Comparison of ENCODE assay signal across 9 cellular contexts in genomic region chr1:2233468-2233867, GRCh38. TPM values are rescaled to one million over a fixed set of nuclear protein-coding genes. Genes with fewer than 3 reads are reported as not detected.
DNase-seq lines count a peak whose midpoint lies in the region; ATAC-seq, FAIRE-seq and TF ChIP-seq lines count a peak whose summit lies in the region.
"Had no signal": no experiment of that assay in that cellular context is flagged by ENCODE, and none has a peak within 500 bp of the region (broad histone marks: within the 10 kb centered on the region; RNA-seq: fewer than 3 reads in every experiment).

No MANE protein-coding gene starts in this region.

- peaks cover 97% of the 10 kb centered on the region for H4K20me1 ChIP-seq in DND-41 (ENCODE audit: insufficient read depth, low read length)

- no peak for TF ChIP-seq POLR2A in GM12891 (IDR thresholded peaks at IDR 0.05; ENCODE audit: low read depth, low read length)
- TF ChIP-seq POLR2A in GM12892 (IDR thresholded peaks at IDR 0.05; ENCODE audit: low read depth, low read length): no peak

- H3K4me1 ChIP-seq in DND-41 (ENCODE audit: insufficient read depth, low read length): peaks cover 55% of the 10 kb centered on the region

- H3K9ac ChIP-seq in DND-41 (ENCODE audit: low read depth, low read length): no peak overlapping the region

- no peak overlapping the region for H3K27ac ChIP-seq in DND-41 (ENCODE audit: low read length)

- no peaks in the 10 kb centered on the region for H3K9me3 ChIP-seq in DND-41 (ENCODE audit: insufficient read depth, low read length, severe bottlenecking)

- no peak overlapping the region for H3K4me3 ChIP-seq in DND-41 (ENCODE audit: low read depth in 1 of 2, low read length in 2 of 2)

- H3K27me3 ChIP-seq in DND-41 (ENCODE audit: insufficient read depth, low read length, poor library complexity): peaks cover 7% of the 10 kb centered on the region

- TF ChIP-seq CTCF in DND-41 (IDR thresholded peaks at IDR 0.05; ENCODE audit: borderline replicate concordance, extremely low read depth, low read length, poor library complexity, severe bottlenecking): no peak
- TF ChIP-seq CTCF in glutamatergic neuron (IDR thresholded peaks at IDR 0.05; ENCODE audit: partially characterized antibody, unreplicated experiment): no peak

- DNase-seq in DND-41: no peak
- DNase-seq in activated T-helper 2 cell treated with anti-CD3 and anti-CD28 coated beads, Interferon-gamma antibody, Interleukin-2, Interleukin-4, amounts not matched to agents 10 μg/mL and 5 μg/mL and 100 μg/mL, durations not matched to agents 14 hours and 24 hours and 36 hours (ENCODE audit: low spot score): no peak
- DNase-seq in glutamatergic neuron: no peak
- DNase-seq in retina: peak; percentile 35
- no peak for DNase-seq in GM12891 (ENCODE audit: insufficient read length, low spot score)
- no peak for DNase-seq in GM12892 (ENCODE audit: insufficient read length)
- no peak for DNase-seq in pons (ENCODE audit: low spot score)
- DNase-seq: NCI-H146 had no signal

- H3K4me2 ChIP-seq in DND-41 (ENCODE audit: insufficient read depth, low read length): peak overlapping the region; percentile 38

- FAIRE-seq in GM12891 (lab: Jason Lieb, UNC) (no peak), GM12892 (lab: Jason Lieb, UNC) (no peak)

- H3K36me3 Mint-ChIP-seq in activated T-helper 2 cell treated with anti-CD3 and anti-CD28 coated beads, Interferon-gamma antibody, Interleukin-2, Interleukin-4, amounts not matched to agents 10 μg/mL and 5 μg/mL and 100 μg/mL, durations not matched to agents 14 hours and 24 hours and 36 hours (ENCODE audit: low read depth): peaks cover 44% of the 10 kb centered on the region
- no peaks in the 10 kb centered on the region for H3K36me3 Mint-ChIP-seq in glutamatergic neuron (ENCODE audit: unreplicated experiment)

- H3K27me3 Mint-ChIP-seq in activated T-helper 2 cell treated with anti-CD3 and anti-CD28 coated beads, Interferon-gamma antibody, Interleukin-2, Interleukin-4, amounts not matched to agents 10 μg/mL and 5 μg/mL and 100 μg/mL, durations not matched to agents 14 hours and 24 hours and 36 hours (ENCODE audit: low read depth): no peaks in the 10 kb centered on the region
- H3K27me3 Mint-ChIP-seq in glutamatergic neuron (ENCODE audit: unreplicated experiment): peaks cover 38% of the 10 kb centered on the region

- H3K4me1 Mint-ChIP-seq in activated T-helper 2 cell treated with anti-CD3 and anti-CD28 coated beads, Interferon-gamma antibody, Interleukin-2, Interleukin-4, amounts not matched to agents 10 μg/mL and 5 μg/mL and 100 μg/mL, durations not matched to agents 14 hours and 24 hours and 36 hours (ENCODE audit: low read depth): peaks cover 59% of the 10 kb centered on the region
- H3K4me1 Mint-ChIP-seq in glutamatergic neuron (ENCODE audit: low read depth, unreplicated experiment): peaks cover 41% of the 10 kb centered on the region

- peaks cover 96% of the 10 kb centered on the region for H3K79me2 ChIP-seq in DND-41 (ENCODE audit: insufficient read depth, low read length)

- ATAC-seq in DND-41 (ENCODE audit: insufficient read depth, low read depth) (no peak), HG03039 (IDR thresholded peaks at IDR 0.05; ENCODE audit: unreplicated experiment) (no peak)

- intact Hi-C loops in activated T-helper 2 cell treated with anti-CD3 and anti-CD28 coated beads, Interferon-gamma antibody, Interleukin-2, Interleukin-4, amounts not matched to agents 10 μg/mL and 5 μg/mL and 100 μg/mL, durations not matched to agents 14 hours and 24 hours and 36 hours (cut with micrococcal nuclease): loop anchor here (2.0 kb wide), 1 partner anchor 57 kb away; no protein-coding TSS in a partner anchor

- H3K4me3 Mint-ChIP-seq in activated T-helper 2 cell treated with anti-CD3 and anti-CD28 coated beads, Interferon-gamma antibody, Interleukin-2, Interleukin-4, amounts not matched to agents 10 μg/mL and 5 μg/mL and 100 μg/mL, durations not matched to agents 14 hours and 24 hours and 36 hours (ENCODE audit: low read depth): peak overlapping the region; percentile 92
- H3K4me3 Mint-ChIP-seq in glutamatergic neuron (ENCODE audit: unreplicated experiment): peak overlapping the region; percentile 99

- no peak overlapping the region for H2AFZ ChIP-seq in DND-41 (ENCODE audit: low read depth, low read length)

- no peak overlapping the region for H3K27ac Mint-ChIP-seq in activated T-helper 2 cell treated with anti-CD3 and anti-CD28 coated beads, Interferon-gamma antibody, Interleukin-2, Interleukin-4, amounts not matched to agents 10 μg/mL and 5 μg/mL and 100 μg/mL, durations not matched to agents 14 hours and 24 hours and 36 hours
- H3K27ac Mint-ChIP-seq in glutamatergic neuron (ENCODE audit: unreplicated experiment): peak overlapping the region; percentile 95

- H3K36me3 ChIP-seq in DND-41 (ENCODE audit: insufficient read depth, low read length): peaks cover 18% of the 10 kb centered on the region; the same call in 1 of the 2 replicates

- no peaks in the 10 kb centered on the region for H3K9me3 Mint-ChIP-seq in activated T-helper 2 cell treated with anti-CD3 and anti-CD28 coated beads, Interferon-gamma antibody, Interleukin-2, Interleukin-4, amounts not matched to agents 10 μg/mL and 5 μg/mL and 100 μg/mL, durations not matched to agents 14 hours and 24 hours and 36 hours
- peaks cover 42% of the 10 kb centered on the region for H3K9me3 Mint-ChIP-seq in glutamatergic neuron (ENCODE audit: unreplicated experiment)

TF ChIP-seq in GM12891, 5 proteins besides CTCF, POLR2A, EP300 and RAD21:
- TF ChIP-seq PAX5 (IDR thresholded peaks at IDR 0.05; ENCODE audit: insufficient read depth, low read length, severe bottlenecking): no peak
- TF ChIP-seq POLR2AphosphoS5 (IDR thresholded peaks at IDR 0.05; ENCODE audit: low read depth, low read length): no peak
- TF ChIP-seq SPI1 (IDR thresholded peaks at IDR 0.05; ENCODE audit: low read depth, low read length): no peak
- TF ChIP-seq POU2F2 (IDR thresholded peaks at IDR 0.05; ENCODE audit: low read depth, low read length): no peak
- TF ChIP-seq TAF1 (IDR thresholded peaks at IDR 0.05; ENCODE audit: low read depth, low read length): no peak

RNA-seq across cellular contexts. Expression of gene SKI, which starts 5.3 kb away (rescaled TPM):
- total RNA-seq in activated T-helper 2 cell treated with anti-CD3 and anti-CD28 coated beads, Interferon-gamma antibody, Interleukin-2, Interleukin-4, amounts not matched to agents 10 μg/mL and 5 μg/mL and 100 μg/mL, durations not matched to agents 14 hours and 24 hours and 36 hours: 37.0 and 41.1 TPM in 2 replicates
- 143 TPM for total RNA-seq in glutamatergic neuron (ENCODE audit: unreplicated experiment)
- polyA plus RNA-seq in GM12891 (2012; ENCODE audit: low read depth, missing spikeins): 3.2 TPM
- polyA plus RNA-seq in GM12892 (2012; ENCODE audit: missing spikeins): 2.0 TPM

RNA-seq across cellular contexts. Expression of gene FAAP20, which starts 38.9 kb away (rescaled TPM):
- total RNA-seq in activated T-helper 2 cell treated with anti-CD3 and anti-CD28 coated beads, Interferon-gamma antibody, Interleukin-2, Interleukin-4, amounts not matched to agents 10 μg/mL and 5 μg/mL and 100 μg/mL, durations not matched to agents 14 hours and 24 hours and 36 hours: 61.5 and 63.8 TPM in 2 replicates
- 111 TPM for total RNA-seq in glutamatergic neuron (ENCODE audit: unreplicated experiment)
- 47.2 TPM for polyA plus RNA-seq in GM12891 (2012; ENCODE audit: low read depth, missing spikeins)
- 4.9 TPM for polyA plus RNA-seq in GM12892 (2012; ENCODE audit: missing spikeins)
